In the genomic region with DNA sequence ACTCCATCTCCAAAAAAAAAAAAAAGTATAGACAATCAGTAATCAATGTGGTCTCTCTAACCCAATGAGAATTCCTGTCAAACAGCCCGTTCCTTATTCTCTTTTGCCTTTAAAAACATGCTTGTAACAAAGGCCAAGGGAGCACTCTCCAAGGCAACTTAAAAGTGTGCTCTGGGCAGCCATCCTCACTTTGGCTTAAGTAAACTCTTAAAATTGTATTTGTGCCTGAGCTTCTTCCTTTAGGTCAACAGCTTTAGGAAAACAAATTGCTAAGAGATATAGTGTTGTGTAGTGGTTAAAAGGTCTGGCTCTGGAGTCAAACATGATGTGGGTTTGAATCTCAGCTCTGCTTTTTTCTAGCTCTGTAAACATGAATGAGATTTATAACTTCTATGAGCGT, we compare ENCODE assay signal across 1 cellular context.
TF ChIP-seq lines count a peak whose summit lies in the region.

No MANE protein-coding gene starts in this region.

TF ChIP-seq in GM12878, 131 proteins besides CTCF, POLR2A, EP300 and RAD21:
- TF ChIP-seq, protein P1, sequence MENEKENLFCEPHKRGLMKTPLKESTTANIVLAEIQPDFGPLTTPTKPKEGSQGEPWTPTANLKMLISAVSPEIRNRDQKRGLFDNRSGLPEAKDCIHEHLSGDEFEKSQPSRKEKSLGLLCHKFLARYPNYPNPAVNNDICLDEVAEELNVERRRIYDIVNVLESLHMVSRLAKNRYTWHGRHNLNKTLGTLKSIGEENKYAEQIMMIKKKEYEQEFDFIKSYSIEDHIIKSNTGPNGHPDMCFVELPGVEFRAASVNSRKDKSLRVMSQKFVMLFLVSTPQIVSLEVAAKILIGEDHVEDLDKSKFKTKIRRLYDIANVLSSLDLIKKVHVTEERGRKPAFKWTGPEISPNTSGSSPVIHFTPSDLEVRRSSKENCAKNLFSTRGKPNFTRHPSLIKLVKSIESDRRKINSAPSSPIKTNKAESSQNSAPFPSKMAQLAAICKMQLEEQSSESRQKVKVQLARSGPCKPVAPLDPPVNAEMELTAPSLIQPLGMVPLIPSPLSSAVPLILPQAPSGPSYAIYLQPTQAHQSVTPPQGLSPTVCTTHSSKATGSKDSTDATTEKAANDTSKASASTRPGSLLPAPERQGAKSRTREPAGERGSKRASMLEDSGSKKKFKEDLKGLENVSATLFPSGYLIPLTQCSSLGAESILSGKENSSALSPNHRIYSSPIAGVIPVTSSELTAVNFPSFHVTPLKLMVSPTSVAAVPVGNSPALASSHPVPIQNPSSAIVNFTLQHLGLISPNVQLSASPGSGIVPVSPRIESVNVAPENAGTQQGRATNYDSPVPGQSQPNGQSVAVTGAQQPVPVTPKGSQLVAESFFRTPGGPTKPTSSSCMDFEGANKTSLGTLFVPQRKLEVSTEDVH (IDR thresholded peaks at IDR 0.05; ENCODE audit: low read depth, partially characterized antibody) = no peak
- no peak for TF ChIP-seq SMC3 (IDR thresholded peaks at IDR 0.05; ENCODE audit: borderline replicate concordance, low read length)
- no peak for TF ChIP-seq SMAD1 (IDR thresholded peaks at IDR 0.05; ENCODE audit: low read depth, partially characterized antibody)
- TF ChIP-seq ATF2 (IDR thresholded peaks at IDR 0.05; ENCODE audit: low read length) = no peak
- no peak for TF ChIP-seq BMI1 (IDR thresholded peaks at IDR 0.05; ENCODE audit: borderline replicate concordance)
- no peak for TF ChIP-seq ZBTB11 (CRISPR knock-in tag; IDR thresholded peaks at IDR 0.05)
- no peak for TF ChIP-seq TAF1 (IDR thresholded peaks at IDR 0.05; ENCODE audit: borderline replicate concordance, low read depth, low read length)
- TF ChIP-seq SUPT20H (IDR thresholded peaks at IDR 0.05; ENCODE audit: borderline replicate concordance, control insufficient read depth, low read depth, low read length) = no peak
- no peak for TF ChIP-seq SIN3A (IDR thresholded peaks at IDR 0.05; ENCODE audit: low read depth, low read length)
- no peak for TF ChIP-seq CHD2 (IDR thresholded peaks at IDR 0.05; ENCODE audit: borderline replicate concordance, low read depth, low read length)
- TF ChIP-seq RUNX3 (IDR thresholded peaks at IDR 0.05; ENCODE audit: low read length) = no peak
- TF ChIP-seq, protein P2, sequence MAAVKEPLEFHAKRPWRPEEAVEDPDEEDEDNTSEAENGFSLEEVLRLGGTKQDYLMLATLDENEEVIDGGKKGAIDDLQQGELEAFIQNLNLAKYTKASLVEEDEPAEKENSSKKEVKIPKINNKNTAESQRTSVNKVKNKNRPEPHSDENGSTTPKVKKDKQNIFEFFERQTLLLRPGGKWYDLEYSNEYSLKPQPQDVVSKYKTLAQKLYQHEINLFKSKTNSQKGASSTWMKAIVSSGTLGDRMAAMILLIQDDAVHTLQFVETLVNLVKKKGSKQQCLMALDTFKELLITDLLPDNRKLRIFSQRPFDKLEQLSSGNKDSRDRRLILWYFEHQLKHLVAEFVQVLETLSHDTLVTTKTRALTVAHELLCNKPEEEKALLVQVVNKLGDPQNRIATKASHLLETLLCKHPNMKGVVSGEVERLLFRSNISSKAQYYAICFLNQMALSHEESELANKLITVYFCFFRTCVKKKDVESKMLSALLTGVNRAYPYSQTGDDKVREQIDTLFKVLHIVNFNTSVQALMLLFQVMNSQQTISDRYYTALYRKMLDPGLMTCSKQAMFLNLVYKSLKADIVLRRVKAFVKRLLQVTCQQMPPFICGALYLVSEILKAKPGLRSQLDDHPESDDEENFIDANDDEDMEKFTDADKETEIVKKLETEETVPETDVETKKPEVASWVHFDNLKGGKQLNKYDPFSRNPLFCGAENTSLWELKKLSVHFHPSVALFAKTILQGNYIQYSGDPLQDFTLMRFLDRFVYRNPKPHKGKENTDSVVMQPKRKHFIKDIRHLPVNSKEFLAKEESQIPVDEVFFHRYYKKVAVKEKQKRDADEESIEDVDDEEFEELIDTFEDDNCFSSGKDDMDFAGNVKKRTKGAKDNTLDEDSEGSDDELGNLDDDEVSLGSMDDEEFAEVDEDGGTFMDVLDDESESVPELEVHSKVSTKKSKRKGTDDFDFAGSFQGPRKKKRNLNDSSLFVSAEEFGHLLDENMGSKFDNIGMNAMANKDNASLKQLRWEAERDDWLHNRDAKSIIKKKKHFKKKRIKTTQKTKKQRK (IDR thresholded peaks at IDR 0.05; ENCODE audit: low read depth, low read length) = no peak
- TF ChIP-seq GABPA (IDR thresholded peaks at IDR 0.05; ENCODE audit: low read depth) = no peak
- TF ChIP-seq, protein P3, sequence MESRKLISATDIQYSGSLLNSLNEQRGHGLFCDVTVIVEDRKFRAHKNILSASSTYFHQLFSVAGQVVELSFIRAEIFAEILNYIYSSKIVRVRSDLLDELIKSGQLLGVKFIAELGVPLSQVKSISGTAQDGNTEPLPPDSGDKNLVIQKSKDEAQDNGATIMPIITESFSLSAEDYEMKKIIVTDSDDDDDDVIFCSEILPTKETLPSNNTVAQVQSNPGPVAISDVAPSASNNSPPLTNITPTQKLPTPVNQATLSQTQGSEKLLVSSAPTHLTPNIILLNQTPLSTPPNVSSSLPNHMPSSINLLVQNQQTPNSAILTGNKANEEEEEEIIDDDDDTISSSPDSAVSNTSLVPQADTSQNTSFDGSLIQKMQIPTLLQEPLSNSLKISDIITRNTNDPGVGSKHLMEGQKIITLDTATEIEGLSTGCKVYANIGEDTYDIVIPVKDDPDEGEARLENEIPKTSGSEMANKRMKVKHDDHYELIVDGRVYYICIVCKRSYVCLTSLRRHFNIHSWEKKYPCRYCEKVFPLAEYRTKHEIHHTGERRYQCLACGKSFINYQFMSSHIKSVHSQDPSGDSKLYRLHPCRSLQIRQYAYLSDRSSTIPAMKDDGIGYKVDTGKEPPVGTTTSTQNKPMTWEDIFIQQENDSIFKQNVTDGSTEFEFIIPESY (IDR thresholded peaks at IDR 0.05) = no peak
